9 cellular contexts compared by ENCODE assay signal in the genomic region with DNA sequence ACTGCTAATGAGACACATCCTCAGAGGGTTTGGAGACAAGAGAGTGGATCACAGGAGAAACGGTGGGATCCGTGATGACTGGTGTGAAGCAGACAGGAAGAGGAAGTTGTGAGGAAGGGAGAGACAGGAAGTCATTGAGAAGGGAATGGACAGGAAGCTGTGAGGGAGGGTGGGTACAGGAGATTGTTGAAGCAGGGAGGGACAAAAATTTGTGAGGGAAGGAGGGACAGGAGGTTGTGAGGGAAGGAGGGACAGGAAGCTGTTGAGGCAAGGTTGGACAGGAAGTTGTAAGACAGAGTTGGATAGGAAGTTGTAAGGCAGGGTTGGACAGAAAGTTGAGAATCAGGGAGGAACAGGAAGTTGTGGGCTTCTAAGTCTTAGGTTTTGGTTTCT.
DNase-seq lines count a peak whose midpoint lies in the region; ATAC-seq and TF ChIP-seq lines count a peak whose summit lies in the region.
"Had no signal": no experiment of that assay in that cellular context is flagged by ENCODE, and none has a peak within 500 bp of the region (broad histone marks: within the 10 kb centered on the region; RNA-seq: fewer than 3 reads in every experiment).

No MANE protein-coding gene starts in this region.

- H3K27me3 Mint-ChIP-seq in progenitor cell of endocrine pancreas, result no peaks in the 10 kb centered on the region

- WGBS in aorta, 2 donors, result 80 to 84% methylated on average over 2 of the region's 2 CpGs

- H3K4me3 Mint-ChIP-seq in progenitor cell of endocrine pancreas (ENCODE audit: low read depth), result no peak overlapping the region

- no peak for DNase-seq in Right ventricle myocardium inferior (ENCODE audit: missing footprints)
- no peak for DNase-seq in cardiac septum (ENCODE audit: low spot score)
- peak; percentile 93 for DNase-seq in SKM-1 (lab: John Stamatoyannopoulos, UW; ENCODE audit: unreplicated experiment)
- no peak for DNase-seq in left ventricle myocardium superior
- no peak for DNase-seq in aorta
- no peak for DNase-seq in SJCRH30
- no peak for DNase-seq in progenitor cell of endocrine pancreas (ENCODE audit: low spot score, unreplicated experiment)

- no peaks in the 10 kb centered on the region for H3K9me3 Mint-ChIP-seq in progenitor cell of endocrine pancreas (ENCODE audit: low read depth)

- no peak overlapping the region for H3K27ac ChIP-seq in aorta (ENCODE audit: low read depth in 1 of 2, low read length in 2 of 2)
- H3K27ac ChIP-seq in SJCRH30, result no peak overlapping the region
- H3K27ac ChIP-seq: C4-2B had no signal

- H3K27ac Mint-ChIP-seq in progenitor cell of endocrine pancreas, result no peak overlapping the region

- ATAC-seq in Right ventricle myocardium inferior, result peak; percentile 68
- ATAC-seq in left ventricle myocardium superior, result peak; percentile 72
- peak; percentile 30 for ATAC-seq in aorta (ENCODE audit: low FRiP score)
- no peak for ATAC-seq in GM18873 (IDR thresholded peaks at IDR 0.05; ENCODE audit: low FRiP score, unreplicated experiment)

- H3K27me3 ChIP-seq in aorta (ENCODE audit: control insufficient read depth in 1 of 2, insufficient read depth in 2 of 2, low read length in 1 of 2) (no peaks in the 10 kb centered on the region), SJCRH30 (no peaks in the 10 kb centered on the region)

- H3K9me3 ChIP-seq in aorta (ENCODE audit: control insufficient read depth, low read length) (no peaks in the 10 kb centered on the region), SJCRH30 (replicated peaks) (no peaks in the 10 kb centered on the region)

- no peaks in the 10 kb centered on the region for H3K4me1 ChIP-seq in aorta (ENCODE audit: control insufficient read depth in 1 of 2, insufficient read depth in 2 of 2, low read length in 2 of 2)
- H3K4me1 ChIP-seq in SJCRH30, result no peaks in the 10 kb centered on the region

- peaks cover 16% of the 10 kb centered on the region for H3K4me1 Mint-ChIP-seq in progenitor cell of endocrine pancreas (ENCODE audit: low read depth)

- TF ChIP-seq CTCF in progenitor cell of endocrine pancreas (IDR thresholded peaks at IDR 0.05; ENCODE audit: unreplicated experiment), result no peak

- no peaks in the 10 kb centered on the region for H3K36me3 Mint-ChIP-seq in progenitor cell of endocrine pancreas (ENCODE audit: insufficient read depth)

- no peaks in the 10 kb centered on the region for H3K36me3 ChIP-seq in aorta (ENCODE audit: control insufficient read depth in 1 of 2, insufficient read depth in 2 of 2, low read length in 1 of 2)
- H3K36me3 ChIP-seq in SJCRH30, result no peaks in the 10 kb centered on the region

- no peak overlapping the region for H3K4me3 ChIP-seq in aorta (ENCODE audit: low read length in 2 of 2)
- H3K4me3 ChIP-seq in SJCRH30, result no peak overlapping the region

- intact Hi-C loops in Right ventricle myocardium inferior (cut with DNase I) (loop anchor here (10.0 kb wide), 1 partner anchor 435 kb away; no protein-coding TSS in a partner anchor), cardiac septum (cut with DNase I) (no loop called here), left ventricle myocardium superior (cut with micrococcal nuclease) (no loop called here), aorta (cut with DNase I) (no loop called here)
